1 cellular context compared by ENCODE assay signal in the genomic region with DNA sequence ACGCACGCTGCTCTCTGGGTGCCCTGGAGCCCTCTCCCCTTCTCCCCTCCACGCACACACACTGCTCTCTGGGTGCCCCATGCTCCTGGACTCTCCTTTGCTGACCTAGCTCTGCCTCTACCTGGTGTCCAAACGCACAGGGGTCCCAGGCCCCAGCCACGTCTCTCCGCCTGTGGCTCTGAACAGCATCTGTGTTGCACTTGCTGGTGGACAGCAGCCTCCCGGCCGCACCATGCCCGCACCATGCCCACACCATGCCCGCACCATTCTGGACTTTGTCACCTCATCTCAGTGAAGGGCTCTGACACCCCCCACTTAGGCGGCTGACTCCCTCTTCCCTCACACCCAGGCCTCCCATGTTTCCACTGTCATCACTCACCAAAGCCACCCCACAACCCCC.
TF ChIP-seq lines count a peak whose summit lies in the region.

No MANE protein-coding gene starts in this region.

TF ChIP-seq in HEK293, 187 proteins besides CTCF, POLR2A, EP300 and RAD21 (continued from another document):
- TF ChIP-seq, protein P1, sequence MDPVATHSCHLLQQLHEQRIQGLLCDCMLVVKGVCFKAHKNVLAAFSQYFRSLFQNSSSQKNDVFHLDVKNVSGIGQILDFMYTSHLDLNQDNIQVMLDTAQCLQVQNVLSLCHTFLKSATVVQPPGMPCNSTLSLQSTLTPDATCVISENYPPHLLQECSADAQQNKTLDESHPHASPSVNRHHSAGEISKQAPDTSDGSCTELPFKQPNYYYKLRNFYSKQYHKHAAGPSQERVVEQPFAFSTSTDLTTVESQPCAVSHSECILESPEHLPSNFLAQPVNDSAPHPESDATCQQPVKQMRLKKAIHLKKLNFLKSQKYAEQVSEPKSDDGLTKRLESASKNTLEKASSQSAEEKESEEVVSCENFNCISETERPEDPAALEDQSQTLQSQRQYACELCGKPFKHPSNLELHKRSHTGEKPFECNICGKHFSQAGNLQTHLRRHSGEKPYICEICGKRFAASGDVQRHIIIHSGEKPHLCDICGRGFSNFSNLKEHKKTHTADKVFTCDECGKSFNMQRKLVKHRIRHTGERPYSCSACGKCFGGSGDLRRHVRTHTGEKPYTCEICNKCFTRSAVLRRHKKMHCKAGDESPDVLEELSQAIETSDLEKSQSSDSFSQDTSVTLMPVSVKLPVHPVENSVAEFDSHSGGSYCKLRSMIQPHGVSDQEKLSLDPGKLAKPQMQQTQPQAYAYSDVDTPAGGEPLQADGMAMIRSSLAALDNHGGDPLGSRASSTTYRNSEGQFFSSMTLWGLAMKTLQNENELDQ (tag by site-specific recombination; IDR thresholded peaks at IDR 0.05; ENCODE audit: low read depth) = no peak
- TF ChIP-seq ZNF514 (tag by site-specific recombination; IDR thresholded peaks at IDR 0.05) = no peak
- TF ChIP-seq GLI2 (tag by site-specific recombination; IDR thresholded peaks at IDR 0.05; ENCODE audit: borderline replicate concordance, low read depth) = no peak
- TF ChIP-seq, protein P2, sequence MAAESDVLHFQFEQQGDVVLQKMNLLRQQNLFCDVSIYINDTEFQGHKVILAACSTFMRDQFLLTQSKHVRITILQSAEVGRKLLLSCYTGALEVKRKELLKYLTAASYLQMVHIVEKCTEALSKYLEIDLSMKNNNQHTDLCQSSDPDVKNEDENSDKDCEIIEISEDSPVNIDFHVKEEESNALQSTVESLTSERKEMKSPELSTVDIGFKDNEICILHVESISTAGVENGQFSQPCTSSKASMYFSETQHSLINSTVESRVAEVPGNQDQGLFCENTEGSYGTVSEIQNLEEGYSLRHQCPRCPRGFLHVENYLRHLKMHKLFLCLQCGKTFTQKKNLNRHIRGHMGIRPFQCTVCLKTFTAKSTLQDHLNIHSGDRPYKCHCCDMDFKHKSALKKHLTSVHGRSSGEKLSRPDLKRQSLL (tag by site-specific recombination; IDR thresholded peaks at IDR 0.05) = no peak
- TF ChIP-seq, protein P3, sequence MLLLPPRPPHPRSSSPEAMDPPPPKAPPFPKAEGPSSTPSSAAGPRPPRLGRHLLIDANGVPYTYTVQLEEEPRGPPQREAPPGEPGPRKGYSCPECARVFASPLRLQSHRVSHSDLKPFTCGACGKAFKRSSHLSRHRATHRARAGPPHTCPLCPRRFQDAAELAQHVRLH (tag by site-specific recombination; IDR thresholded peaks at IDR 0.05) = no peak
- no peak for TF ChIP-seq ZNF791 (tag by site-specific recombination; IDR thresholded peaks at IDR 0.05)
